Comparison of ENCODE assay signal across 23 cellular contexts in the genomic region with DNA sequence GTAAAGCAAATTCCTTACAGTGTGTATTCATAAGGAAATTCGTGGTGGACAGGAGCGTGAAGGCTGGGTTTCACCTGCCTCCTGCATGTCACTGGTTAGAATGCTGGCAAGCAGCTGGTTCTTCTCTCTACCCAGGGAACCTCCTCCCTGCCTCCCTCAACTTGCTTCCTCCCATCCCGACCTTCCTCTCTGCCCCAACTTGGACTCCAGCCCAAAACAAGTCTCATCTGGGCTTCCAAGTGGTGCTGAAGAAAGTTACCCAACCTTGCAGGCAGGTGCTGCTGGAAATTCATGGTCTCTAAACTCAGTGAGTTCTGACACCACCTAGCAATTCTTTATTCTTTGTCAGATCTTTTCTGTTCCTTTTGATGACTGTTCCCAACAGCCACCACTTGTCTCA.
A peak's percentile ranks its signal among the peaks of the same experiment; 100 is the strongest.
DNase-seq lines count a peak whose midpoint lies in the region; ATAC-seq and TF ChIP-seq lines count a peak whose summit lies in the region.
"Had no signal": no experiment of that assay in that cellular context is flagged by ENCODE, and none has a peak within 500 bp of the region (broad histone marks: within the 10 kb centered on the region; RNA-seq: fewer than 3 reads in every experiment).

No MANE protein-coding gene starts in this region.

- H2AFZ ChIP-seq in OCI-LY1 (ENCODE audit: low read length) = no peak overlapping the region

- H3K4me2 ChIP-seq in OCI-LY1 (ENCODE audit: low read length) = peak overlapping the region; percentile 73; the same call in 1 of the 2 replicates

- H3K27ac ChIP-seq in breast epithelium = peak overlapping the region in 1 of 2 donors; percentile 25
- H3K27ac ChIP-seq in OCI-LY1 (ENCODE audit: low read depth, low read length, poor library complexity, severe bottlenecking) = peak overlapping the region; percentile 99
- H3K27ac ChIP-seq: adrenal gland, coronary artery, HL-60, sigmoid colon, SJCRH30, tibial artery had no signal

- no peak for TF ChIP-seq POLR2A in breast epithelium (IDR thresholded peaks at IDR 0.05)

- POLR2A ChIA-PET in MCF 10A (lab: Yijun Ruan, JAX) = interaction anchor here (0.8 kb wide), 1 partner anchor 172 kb away, joined by 3 read pairs; no protein-coding TSS in a partner anchor

- H3K27me3 ChIP-seq in breast epithelium (no peaks in the 10 kb centered on the region), OCI-LY1 (ENCODE audit: insufficient read depth, low read length) (no peaks in the 10 kb centered on the region)
- H3K27me3 ChIP-seq: adrenal gland, MG63, sigmoid colon, SJCRH30, tibial artery had no signal

- ATAC-seq in effector memory CD8-positive, alpha-beta T cell (replicated peaks) = no peak
- ATAC-seq in GM21360 (IDR thresholded peaks at IDR 0.05; ENCODE audit: unreplicated experiment) = no peak

- no TSS peak for BruUV-seq in MCF 10A (replicated peaks; lab: Mats Ljungman, UMichigan)

- H3K27me3 Mint-ChIP-seq in MCF 10A (ENCODE audit: insufficient read depth, unreplicated experiment) = peaks cover 22% of the 10 kb centered on the region
- no peaks in the 10 kb centered on the region for H3K27me3 Mint-ChIP-seq in effector memory CD8-positive, alpha-beta T cell

- peaks cover 15% of the 10 kb centered on the region for H3F3A ChIP-seq in OCI-LY1 (ENCODE audit: insufficient read depth, low read length)

- no peak overlapping the region for H3K4me3 Mint-ChIP-seq in MCF 10A (ENCODE audit: unreplicated experiment)
- H3K4me3 Mint-ChIP-seq in effector memory CD8-positive, alpha-beta T cell = no peak overlapping the region
- H3K4me3 Mint-ChIP-seq: T-helper 1 cell treated with Interleukin-12 subunit alpha and Interleukin-12 subunit beta and Interleukin-4 antibody, amounts not matched to agents 30 μg/mL and 1 μg/mL, for 36 hours had no signal

- H3K27ac Mint-ChIP-seq in MCF 10A (ENCODE audit: low read depth, unreplicated experiment) = no peak overlapping the region
- H3K27ac Mint-ChIP-seq in effector memory CD8-positive, alpha-beta T cell = peak overlapping the region; percentile 41 to 59
- H3K27ac Mint-ChIP-seq: activated T-helper 2 cell treated with anti-CD3 and anti-CD28 coated beads, Interferon-gamma antibody, Interleukin-2, Interleukin-4, amounts not matched to agents 10 μg/mL and 5 μg/mL and 100 μg/mL, durations not matched to agents 14 hours and 24 hours and 36 hours had no signal

- H4K20me1 ChIP-seq in OCI-LY1 (ENCODE audit: insufficient read depth, low read length) = no peaks in the 10 kb centered on the region

- DNase-seq in MCF 10A (ENCODE audit: unreplicated experiment) (peak; percentile 75), breast epithelium (ENCODE audit: low spot score in 2 of 2) (no peak), NCI-H2029 treated with DMSO at 0.1 percent for 48 hours (lab: John Stamatoyannopoulos, UW) (no peak), NCI-H2081 treated with DMSO at 0.1 percent for 48 hours (lab: John Stamatoyannopoulos, UW) (no peak)
- DNase-seq in effector memory CD8-positive, alpha-beta T cell = no peak
- DNase-seq: activated CD4-positive, alpha-beta T cell treated with anti-CD3 and anti-CD28 coated beads, Interleukin-2, amount 50 U/mL, for 4 hours; adrenal gland; EL; head of caudate nucleus; IMR-90; MG63; NCI-H1417 treated with DMSO at 0.1 percent for 48 hours; NCI-H2227 treated with DMSO at 0.1 percent for 48 hours; NCI-H82; sigmoid colon; SJCRH30; tibial artery had no signal

- H3K9me2 ChIP-seq in OCI-LY1 (ENCODE audit: low read depth, low read length) = no peaks in the 10 kb centered on the region

- H3K36me3 ChIP-seq in breast epithelium = no peaks in the 10 kb centered on the region
- peaks cover 83% of the 10 kb centered on the region for H3K36me3 ChIP-seq in OCI-LY1 (ENCODE audit: insufficient read depth, low read length)
- H3K36me3 ChIP-seq: adrenal gland, MG63, sigmoid colon, SJCRH30, tibial artery had no signal

- H3K9me3 Mint-ChIP-seq in MCF 10A (ENCODE audit: unreplicated experiment) = no peaks in the 10 kb centered on the region
- H3K9me3 Mint-ChIP-seq in effector memory CD8-positive, alpha-beta T cell = no peaks in the 10 kb centered on the region
- H3K9me3 Mint-ChIP-seq: activated T-helper 2 cell treated with anti-CD3 and anti-CD28 coated beads, Interferon-gamma antibody, Interleukin-2, Interleukin-4, amounts not matched to agents 10 μg/mL and 5 μg/mL and 100 μg/mL, durations not matched to agents 14 hours and 24 hours and 36 hours; T-helper 1 cell treated with Interleukin-12 subunit alpha and Interleukin-12 subunit beta and Interleukin-4 antibody, amounts not matched to agents 30 μg/mL and 1 μg/mL, for 36 hours had no signal

- no peaks in the 10 kb centered on the region for H3K36me3 Mint-ChIP-seq in MCF 10A (ENCODE audit: insufficient read depth, unreplicated experiment)
- no peaks in the 10 kb centered on the region for H3K36me3 Mint-ChIP-seq in effector memory CD8-positive, alpha-beta T cell (ENCODE audit: insufficient read depth)

- peak overlapping the region; percentile 17; the same call in 1 of the 2 replicates for H3K9ac ChIP-seq in OCI-LY1 (ENCODE audit: low read length)

- no peak overlapping the region for H3K4me3 ChIP-seq in breast epithelium
- peak overlapping the region; percentile 5 for H3K4me3 ChIP-seq in OCI-LY1 (ENCODE audit: low read depth, low read length, poor library complexity, severe bottlenecking)
- H3K4me3 ChIP-seq: adrenal gland, coronary artery, MG63, sigmoid colon, SJCRH30, tibial artery had no signal

- no peaks in the 10 kb centered on the region for H3K4me1 Mint-ChIP-seq in MCF 10A (ENCODE audit: insufficient read depth, unreplicated experiment)
- H3K4me1 Mint-ChIP-seq in effector memory CD8-positive, alpha-beta T cell (ENCODE audit: low read depth in 2 of 2) = peaks cover 39 to 51% of the 10 kb centered on the region in 2 donors

- peaks cover 85% of the 10 kb centered on the region for H3K79me2 ChIP-seq in OCI-LY1 (ENCODE audit: insufficient read depth, low read length)

- CTCF ChIA-PET in MCF 10A (lab: Yijun Ruan, JAX) = interaction anchor here (0.6 to 2.4 kb wide), 10 partner anchors 8 to 304 kb away, joined by 3 to 18 read pairs (median 5); no protein-coding TSS in a partner anchor

- intact Hi-C loops in MCF 10A (cut with micrococcal nuclease) (no loop called here), breast epithelium (cut with DNase I; ENCODE audit: low total_unique reads) (no loop called here)

- H3K9me3 ChIP-seq in breast epithelium = no peaks in the 10 kb centered on the region
- no peaks in the 10 kb centered on the region for H3K9me3 ChIP-seq in OCI-LY1 (ENCODE audit: low read length)
- H3K9me3 ChIP-seq: adrenal gland, MG63, sigmoid colon, SJCRH30, tibial artery had no signal

- TF ChIP-seq CTCF in MCF 10A (IDR thresholded peaks at IDR 0.05; ENCODE audit: unreplicated experiment) (no peak), breast epithelium (IDR thresholded peaks at IDR 0.05) (no peak), OCI-LY1 (IDR thresholded peaks at IDR 0.05; ENCODE audit: low read length) (no peak)

- H3K4me1 ChIP-seq in breast epithelium (peaks cover 6 to 11% of the 10 kb centered on the region in 2 donors), OCI-LY1 (ENCODE audit: insufficient read depth, low read length, severe bottlenecking) (peaks cover 100% of the 10 kb centered on the region)
- H3K4me1 ChIP-seq: adrenal gland had no signal
